7 cellular contexts compared by ENCODE assay signal in the genomic region with DNA sequence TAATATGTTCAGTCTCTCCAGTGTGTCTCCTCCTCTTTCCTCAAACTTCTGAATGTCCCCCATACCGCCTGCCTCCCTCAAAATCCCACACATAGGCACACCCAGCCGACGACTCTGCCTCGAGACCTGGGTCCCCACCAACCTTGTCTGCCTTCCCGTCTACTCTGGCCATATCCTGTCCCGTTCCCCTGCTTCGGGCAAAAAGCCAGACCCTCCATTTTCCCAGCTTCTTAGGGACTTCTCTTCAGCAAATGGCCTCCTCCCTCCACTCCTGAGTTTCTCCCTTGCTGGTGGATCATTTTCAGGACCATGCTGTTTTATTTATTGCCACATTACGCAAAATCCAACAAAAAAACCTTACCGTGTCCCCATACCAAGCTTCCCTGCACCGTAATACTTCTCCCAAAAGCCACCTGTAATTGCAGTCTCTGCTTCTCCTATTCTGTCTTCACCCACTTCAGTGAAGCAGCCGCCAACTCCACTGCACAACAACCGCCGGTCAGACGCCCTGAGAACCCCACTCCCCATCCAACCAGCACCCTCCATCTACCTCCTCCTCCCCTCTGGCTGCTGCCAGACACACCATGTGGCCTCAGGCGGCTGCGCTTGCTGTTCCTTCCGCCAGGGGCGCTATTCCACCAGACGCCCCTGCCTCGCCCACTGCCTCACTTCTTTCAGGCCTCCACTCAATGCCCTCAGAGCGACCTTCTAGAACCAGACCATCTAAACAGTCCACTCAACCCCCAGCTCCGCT.
DNase-seq lines count a peak whose midpoint lies in the region; ATAC-seq, FAIRE-seq and TF ChIP-seq lines count a peak whose summit lies in the region.

No MANE protein-coding gene starts in this region.

- H3K9ac ChIP-seq in NT2/D1 (ENCODE audit: insufficient read length, low read depth) (no peak overlapping the region), kidney (ENCODE audit: low read length in 2 of 2) (no peak overlapping the region)

- TF ChIP-seq POLR2A in testis (IDR thresholded peaks at IDR 0.05) = no peak

- H3K36me3 ChIP-seq in NT2/D1 (ENCODE audit: insufficient read depth, insufficient read length, low read length) = no peaks in the 10 kb centered on the region
- no peaks in the 10 kb centered on the region for H3K36me3 ChIP-seq in kidney (ENCODE audit: control insufficient read depth in 1 of 2, insufficient read depth in 2 of 2, low read length in 2 of 2)
- H3K36me3 ChIP-seq in testis (ENCODE audit: low read depth, missing control alignments) = no peaks in the 10 kb centered on the region

- intact Hi-C loops in kidney (cut with DNase I) = no loop called here
- intact Hi-C loops in testis (cut with DNase I; ENCODE audit: low total_unique reads) = loop anchor here (10.0 kb wide), 2 partner anchors 234 to 304 kb away; no protein-coding TSS in a partner anchor

- H3K27ac ChIP-seq in kidney (ENCODE audit: low read depth in 2 of 2, low read length in 2 of 2) (no peak overlapping the region), testis (no peak overlapping the region)

- H3K4me3 ChIP-seq in NT2/D1 (ENCODE audit: insufficient read length, low read depth) (no peak overlapping the region), kidney (ENCODE audit: low read length in 2 of 2) (no peak overlapping the region), testis (peak overlapping the region in 1 of 2 donors; percentile 36)

- in situ Hi-C loops in GM13977 (cut with MboI; ENCODE audit: low pct_unique_long_range_greater_than_20kb, low sequenced_read_pairs, unreplicated experiment) = loop anchor here (5.0 kb wide), 2 partner anchors 232 to 307 kb away; no protein-coding TSS in a partner anchor

- 38 to 59% methylated on average over 20 to 22 of the region's 22 CpGs for WGBS in testis, 2 donors

- peak; percentile 68 for TF ChIP-seq CTCF in GM13977 (IDR thresholded peaks at IDR 0.05; ENCODE audit: extremely low read depth, insufficient read depth, missing control alignments)
- peak; percentile 22 for TF ChIP-seq CTCF in kidney (IDR thresholded peaks at IDR 0.05; ENCODE audit: borderline replicate concordance, extremely low read depth, insufficient read depth)
- TF ChIP-seq CTCF in testis (IDR thresholded peaks at IDR 0.05) = peak in 2 of 3 experiments; percentile 61 to 72

- ATAC-seq in HG02759 (IDR thresholded peaks at IDR 0.05; ENCODE audit: unreplicated experiment) = peak; percentile 81

- H3K9me3 ChIP-seq in NT2/D1 (ENCODE audit: insufficient read depth, low read length) (no peaks in the 10 kb centered on the region; the same call in 1 of the 2 replicates), kidney (ENCODE audit: control insufficient read depth in 1 of 2, low read length in 2 of 2) (no peaks in the 10 kb centered on the region), testis (no peaks in the 10 kb centered on the region)

- H3K27me3 ChIP-seq in NT2/D1 (ENCODE audit: insufficient read depth, insufficient read length) (no peaks in the 10 kb centered on the region), testis (no peaks in the 10 kb centered on the region)

- H3K4me1 ChIP-seq in NT2/D1 (ENCODE audit: insufficient read depth, insufficient read length) (no peaks in the 10 kb centered on the region), kidney (ENCODE audit: control insufficient read depth in 1 of 2, insufficient read depth in 1 of 2, low read depth in 1 of 2, low read length in 2 of 2) (no peaks in the 10 kb centered on the region), testis (no peaks in the 10 kb centered on the region)

- no peak for FAIRE-seq in kidney (lab: Jason Lieb, UNC)

- DNase-seq in GM13977 (ENCODE audit: low spot score) (peak; percentile 27), NT2/D1 (ENCODE audit: low read depth, low spot score) (peak; percentile 46), kidney (no peak), testis (peak; percentile 79), glomerular visceral epithelial cell (ENCODE audit: extremely low spot score) (no peak)
- DNase-seq in activated effector memory CD4-positive, alpha-beta T cell treated with Interleukin-2 at 50 U/mL for 16 hours = peak; percentile 4

Comparison
In these comparisons a context has a peak if more than half of its experiments do, and no peak if none do; other contexts are left out.
1. DNase-seq: peak in GM13977 (single experiment), NT2/D1 (single experiment), activated effector memory CD4-positive, alpha-beta T cell treated with Interleukin-2 at 50 U/mL for 16 hours (single experiment) and testis (single experiment); none in kidney (single experiment) and glomerular visceral epithelial cell (single experiment).
2. Peak in every context shown above with its lines, with median percentiles within 50 percentile points of each other: CTCF ChIP-seq.